1 cellular context compared by ENCODE assay signal in the genomic region with DNA sequence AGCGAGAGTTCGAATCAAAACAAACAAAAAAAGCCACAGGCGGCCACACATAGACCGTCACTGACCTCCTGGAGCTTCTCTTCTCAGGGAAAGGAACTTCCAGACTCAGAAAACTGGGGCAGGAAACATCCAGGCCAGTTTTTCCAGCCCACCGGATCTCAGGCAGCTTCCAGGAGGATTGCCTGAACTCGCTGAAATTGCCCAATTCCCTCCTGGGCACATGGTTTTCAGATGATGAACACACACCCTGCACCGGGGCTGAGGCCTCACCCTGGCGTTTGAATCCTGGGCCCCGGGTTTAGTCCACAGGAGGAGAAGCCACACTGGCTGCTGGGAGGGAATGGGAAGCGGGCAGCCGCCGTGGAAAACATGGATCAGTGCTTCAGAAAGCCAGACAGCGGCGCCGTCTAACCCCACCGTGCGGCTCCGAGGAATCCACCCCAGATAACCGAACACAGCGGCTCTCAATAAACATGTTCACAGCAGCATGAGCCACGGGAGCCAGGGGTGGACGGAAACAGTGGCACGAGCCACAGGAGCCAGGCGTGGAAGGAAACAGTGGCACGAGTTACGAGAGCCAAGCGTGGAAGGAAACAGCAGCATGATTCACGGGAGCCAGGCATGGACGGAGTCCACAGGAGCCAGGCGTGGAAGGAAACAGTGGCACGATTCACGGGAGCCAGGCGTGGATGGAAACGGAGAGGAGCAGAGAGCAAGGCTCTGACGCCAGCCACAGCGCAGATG.
TF ChIP-seq lines count a peak whose summit lies in the region.

No MANE protein-coding gene starts in this region.

TF ChIP-seq in HepG2, 621 proteins besides CTCF, POLR2A, EP300 and RAD21 (continued from another document and continues in another):
- TF ChIP-seq MIER2 (CRISPR knock-in tag; IDR thresholded peaks at IDR 0.05) (no peak), MYC (CRISPR knock-in tag; IDR thresholded peaks at IDR 0.05; ENCODE audit: borderline replicate concordance) (peak; percentile 92), MEIS1 (CRISPR knock-in tag; IDR thresholded peaks at IDR 0.05; ENCODE audit: borderline replicate concordance) (no peak), AGO1 (IDR thresholded peaks at IDR 0.05; ENCODE audit: low read depth, low read length, poor library complexity, severe bottlenecking) (no peak), ZNF891 (CRISPR knock-in tag; IDR thresholded peaks at IDR 0.05) (peak; percentile 71; the same call in 1 of the 2 replicates), EZH2 (conservative IDR thresholded peaks at IDR 0.05; ENCODE audit: low read depth, low read length) (no peak), CCDC6 (CRISPR knock-in tag; IDR thresholded peaks at IDR 0.05) (peak; percentile 86; the same call in 1 of the 2 replicates), ZSCAN22 (CRISPR knock-in tag; IDR thresholded peaks at IDR 0.05) (no peak), MEIS2 (CRISPR knock-in tag; IDR thresholded peaks at IDR 0.05) (peak; percentile 78; the same call in 1 of the 2 replicates), KLF11 (CRISPR knock-in tag; IDR thresholded peaks at IDR 0.05) (peak; percentile 87), MYNN (CRISPR knock-in tag; IDR thresholded peaks at IDR 0.05; ENCODE audit: low read depth) (peak; percentile 78; the same call in 1 of the 2 replicates), FOXJ3 (CRISPR knock-in tag; IDR thresholded peaks at IDR 0.05; ENCODE audit: borderline replicate concordance) (peak; percentile 57), ONECUT2 (CRISPR knock-in tag; IDR thresholded peaks at IDR 0.05) (no peak), IRF2 (CRISPR knock-in tag; IDR thresholded peaks at IDR 0.05) (peak; percentile 70), THAP11 (CRISPR knock-in tag; IDR thresholded peaks at IDR 0.05) (peak; percentile 74), NR2C2 (CRISPR knock-in tag; IDR thresholded peaks at IDR 0.05; ENCODE audit: borderline replicate concordance) (peak; percentile 16; the same call in 1 of the 2 replicates)
- TF ChIP-seq, protein P1, sequence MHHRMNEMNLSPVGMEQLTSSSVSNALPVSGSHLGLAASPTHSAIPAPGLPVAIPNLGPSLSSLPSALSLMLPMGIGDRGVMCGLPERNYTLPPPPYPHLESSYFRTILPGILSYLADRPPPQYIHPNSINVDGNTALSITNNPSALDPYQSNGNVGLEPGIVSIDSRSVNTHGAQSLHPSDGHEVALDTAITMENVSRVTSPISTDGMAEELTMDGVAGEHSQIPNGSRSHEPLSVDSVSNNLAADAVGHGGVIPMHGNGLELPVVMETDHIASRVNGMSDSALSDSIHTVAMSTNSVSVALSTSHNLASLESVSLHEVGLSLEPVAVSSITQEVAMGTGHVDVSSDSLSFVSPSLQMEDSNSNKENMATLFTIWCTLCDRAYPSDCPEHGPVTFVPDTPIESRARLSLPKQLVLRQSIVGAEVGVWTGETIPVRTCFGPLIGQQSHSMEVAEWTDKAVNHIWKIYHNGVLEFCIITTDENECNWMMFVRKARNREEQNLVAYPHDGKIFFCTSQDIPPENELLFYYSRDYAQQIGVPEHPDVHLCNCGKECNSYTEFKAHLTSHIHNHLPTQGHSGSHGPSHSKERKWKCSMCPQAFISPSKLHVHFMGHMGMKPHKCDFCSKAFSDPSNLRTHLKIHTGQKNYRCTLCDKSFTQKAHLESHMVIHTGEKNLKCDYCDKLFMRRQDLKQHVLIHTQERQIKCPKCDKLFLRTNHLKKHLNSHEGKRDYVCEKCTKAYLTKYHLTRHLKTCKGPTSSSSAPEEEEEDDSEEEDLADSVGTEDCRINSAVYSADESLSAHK (CRISPR knock-in tag; IDR thresholded peaks at IDR 0.05; ENCODE audit: borderline replicate concordance) = peak; percentile 63; the same call in 1 of the 2 replicates
- TF ChIP-seq, protein P2, sequence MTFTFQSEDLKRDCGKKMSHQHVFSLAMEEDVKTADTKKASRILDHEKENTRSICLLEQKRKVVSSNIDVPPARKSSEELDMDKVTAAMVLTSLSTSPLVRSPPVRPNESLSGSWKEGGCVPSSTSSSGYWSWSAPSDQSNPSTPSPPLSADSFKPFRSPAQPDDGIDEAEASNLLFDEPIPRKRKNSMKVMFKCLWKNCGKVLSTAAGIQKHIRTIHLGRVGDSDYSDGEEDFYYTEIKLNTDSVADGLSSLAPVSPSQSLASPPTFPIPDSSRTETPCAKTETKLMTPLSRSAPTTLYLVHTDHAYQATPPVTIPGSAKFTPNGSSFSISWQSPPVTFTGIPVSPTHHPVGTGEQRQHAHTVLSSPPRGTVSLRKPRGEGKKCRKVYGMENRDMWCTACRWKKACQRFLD (CRISPR knock-in tag; IDR thresholded peaks at IDR 0.05; ENCODE audit: borderline replicate concordance) = peak; percentile 87; the same call in 1 of the 2 replicates
- TF ChIP-seq, protein P3, sequence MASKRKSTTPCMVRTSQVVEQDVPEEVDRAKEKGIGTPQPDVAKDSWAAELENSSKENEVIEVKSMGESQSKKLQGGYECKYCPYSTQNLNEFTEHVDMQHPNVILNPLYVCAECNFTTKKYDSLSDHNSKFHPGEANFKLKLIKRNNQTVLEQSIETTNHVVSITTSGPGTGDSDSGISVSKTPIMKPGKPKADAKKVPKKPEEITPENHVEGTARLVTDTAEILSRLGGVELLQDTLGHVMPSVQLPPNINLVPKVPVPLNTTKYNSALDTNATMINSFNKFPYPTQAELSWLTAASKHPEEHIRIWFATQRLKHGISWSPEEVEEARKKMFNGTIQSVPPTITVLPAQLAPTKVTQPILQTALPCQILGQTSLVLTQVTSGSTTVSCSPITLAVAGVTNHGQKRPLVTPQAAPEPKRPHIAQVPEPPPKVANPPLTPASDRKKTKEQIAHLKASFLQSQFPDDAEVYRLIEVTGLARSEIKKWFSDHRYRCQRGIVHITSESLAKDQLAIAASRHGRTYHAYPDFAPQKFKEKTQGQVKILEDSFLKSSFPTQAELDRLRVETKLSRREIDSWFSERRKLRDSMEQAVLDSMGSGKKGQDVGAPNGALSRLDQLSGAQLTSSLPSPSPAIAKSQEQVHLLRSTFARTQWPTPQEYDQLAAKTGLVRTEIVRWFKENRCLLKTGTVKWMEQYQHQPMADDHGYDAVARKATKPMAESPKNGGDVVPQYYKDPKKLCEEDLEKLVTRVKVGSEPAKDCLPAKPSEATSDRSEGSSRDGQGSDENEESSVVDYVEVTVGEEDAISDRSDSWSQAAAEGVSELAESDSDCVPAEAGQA (IDR thresholded peaks at IDR 0.05; ENCODE audit: low read depth) = no peak
- TF ChIP-seq, protein P3 (CRISPR knock-in tag; IDR thresholded peaks at IDR 0.05; ENCODE audit: borderline replicate concordance) = peak; percentile 77; the same call in 1 of the 2 replicates
- TF ChIP-seq, protein P4, sequence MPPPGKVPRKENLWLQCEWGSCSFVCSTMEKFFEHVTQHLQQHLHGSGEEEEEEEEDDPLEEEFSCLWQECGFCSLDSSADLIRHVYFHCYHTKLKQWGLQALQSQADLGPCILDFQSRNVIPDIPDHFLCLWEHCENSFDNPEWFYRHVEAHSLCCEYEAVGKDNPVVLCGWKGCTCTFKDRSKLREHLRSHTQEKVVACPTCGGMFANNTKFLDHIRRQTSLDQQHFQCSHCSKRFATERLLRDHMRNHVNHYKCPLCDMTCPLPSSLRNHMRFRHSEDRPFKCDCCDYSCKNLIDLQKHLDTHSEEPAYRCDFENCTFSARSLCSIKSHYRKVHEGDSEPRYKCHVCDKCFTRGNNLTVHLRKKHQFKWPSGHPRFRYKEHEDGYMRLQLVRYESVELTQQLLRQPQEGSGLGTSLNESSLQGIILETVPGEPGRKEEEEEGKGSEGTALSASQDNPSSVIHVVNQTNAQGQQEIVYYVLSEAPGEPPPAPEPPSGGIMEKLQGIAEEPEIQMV (CRISPR knock-in tag; IDR thresholded peaks at IDR 0.05; ENCODE audit: low read depth) = 0 out of 2 replicates have a peak, but pooled peaks have one; percentile 56
- TF ChIP-seq, protein P5, sequence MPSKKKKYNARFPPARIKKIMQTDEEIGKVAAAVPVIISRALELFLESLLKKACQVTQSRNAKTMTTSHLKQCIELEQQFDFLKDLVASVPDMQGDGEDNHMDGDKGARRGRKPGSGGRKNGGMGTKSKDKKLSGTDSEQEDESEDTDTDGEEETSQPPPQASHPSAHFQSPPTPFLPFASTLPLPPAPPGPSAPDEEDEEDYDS (CRISPR knock-in tag; IDR thresholded peaks at IDR 0.05) = peak; percentile 68
- TF ChIP-seq, protein P6, sequence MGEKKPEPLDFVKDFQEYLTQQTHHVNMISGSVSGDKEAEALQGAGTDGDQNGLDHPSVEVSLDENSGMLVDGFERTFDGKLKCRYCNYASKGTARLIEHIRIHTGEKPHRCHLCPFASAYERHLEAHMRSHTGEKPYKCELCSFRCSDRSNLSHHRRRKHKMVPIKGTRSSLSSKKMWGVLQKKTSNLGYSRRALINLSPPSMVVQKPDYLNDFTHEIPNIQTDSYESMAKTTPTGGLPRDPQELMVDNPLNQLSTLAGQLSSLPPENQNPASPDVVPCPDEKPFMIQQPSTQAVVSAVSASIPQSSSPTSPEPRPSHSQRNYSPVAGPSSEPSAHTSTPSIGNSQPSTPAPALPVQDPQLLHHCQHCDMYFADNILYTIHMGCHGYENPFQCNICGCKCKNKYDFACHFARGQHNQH (CRISPR knock-in tag; IDR thresholded peaks at IDR 0.05) = peak; percentile 85
- TF ChIP-seq, protein P7, sequence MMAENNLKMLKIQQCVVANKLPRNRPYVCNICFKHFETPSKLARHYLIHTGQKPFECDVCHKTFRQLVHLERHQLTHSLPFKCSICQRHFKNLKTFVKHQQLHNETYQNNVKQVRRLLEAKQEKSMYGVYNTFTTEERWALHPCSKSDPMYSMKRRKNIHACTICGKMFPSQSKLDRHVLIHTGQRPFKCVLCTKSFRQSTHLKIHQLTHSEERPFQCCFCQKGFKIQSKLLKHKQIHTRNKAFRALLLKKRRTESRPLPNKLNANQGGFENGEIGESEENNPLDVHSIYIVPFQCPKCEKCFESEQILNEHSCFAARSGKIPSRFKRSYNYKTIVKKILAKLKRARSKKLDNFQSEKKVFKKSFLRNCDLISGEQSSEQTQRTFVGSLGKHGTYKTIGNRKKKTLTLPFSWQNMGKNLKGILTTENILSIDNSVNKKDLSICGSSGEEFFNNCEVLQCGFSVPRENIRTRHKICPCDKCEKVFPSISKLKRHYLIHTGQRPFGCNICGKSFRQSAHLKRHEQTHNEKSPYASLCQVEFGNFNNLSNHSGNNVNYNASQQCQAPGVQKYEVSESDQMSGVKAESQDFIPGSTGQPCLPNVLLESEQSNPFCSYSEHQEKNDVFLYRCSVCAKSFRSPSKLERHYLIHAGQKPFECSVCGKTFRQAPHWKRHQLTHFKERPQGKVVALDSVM (CRISPR knock-in tag; IDR thresholded peaks at IDR 0.05) = peak; percentile 48; the same call in 1 of the 2 replicates
- TF ChIP-seq, protein P8, sequence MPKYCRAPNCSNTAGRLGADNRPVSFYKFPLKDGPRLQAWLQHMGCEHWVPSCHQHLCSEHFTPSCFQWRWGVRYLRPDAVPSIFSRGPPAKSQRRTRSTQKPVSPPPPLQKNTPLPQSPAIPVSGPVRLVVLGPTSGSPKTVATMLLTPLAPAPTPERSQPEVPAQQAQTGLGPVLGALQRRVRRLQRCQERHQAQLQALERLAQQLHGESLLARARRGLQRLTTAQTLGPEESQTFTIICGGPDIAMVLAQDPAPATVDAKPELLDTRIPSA (CRISPR knock-in tag; IDR thresholded peaks at IDR 0.05; ENCODE audit: borderline replicate concordance) = no peak
- TF ChIP-seq, protein P9, sequence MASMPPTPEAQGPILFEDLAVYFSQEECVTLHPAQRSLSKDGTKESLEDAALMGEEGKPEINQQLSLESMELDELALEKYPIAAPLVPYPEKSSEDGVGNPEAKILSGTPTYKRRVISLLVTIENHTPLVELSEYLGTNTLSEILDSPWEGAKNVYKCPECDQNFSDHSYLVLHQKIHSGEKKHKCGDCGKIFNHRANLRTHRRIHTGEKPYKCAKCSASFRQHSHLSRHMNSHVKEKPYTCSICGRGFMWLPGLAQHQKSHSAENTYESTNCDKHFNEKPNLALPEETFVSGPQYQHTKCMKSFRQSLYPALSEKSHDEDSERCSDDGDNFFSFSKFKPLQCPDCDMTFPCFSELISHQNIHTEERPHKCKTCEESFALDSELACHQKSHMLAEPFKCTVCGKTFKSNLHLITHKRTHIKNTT (CRISPR knock-in tag; IDR thresholded peaks at IDR 0.05) = no peak
- TF ChIP-seq, protein P10, sequence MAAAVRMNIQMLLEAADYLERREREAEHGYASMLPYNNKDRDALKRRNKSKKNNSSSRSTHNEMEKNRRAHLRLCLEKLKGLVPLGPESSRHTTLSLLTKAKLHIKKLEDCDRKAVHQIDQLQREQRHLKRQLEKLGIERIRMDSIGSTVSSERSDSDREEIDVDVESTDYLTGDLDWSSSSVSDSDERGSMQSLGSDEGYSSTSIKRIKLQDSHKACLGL (CRISPR knock-in tag; IDR thresholded peaks at IDR 0.05) = peak; percentile 86
- TF ChIP-seq, protein P11, sequence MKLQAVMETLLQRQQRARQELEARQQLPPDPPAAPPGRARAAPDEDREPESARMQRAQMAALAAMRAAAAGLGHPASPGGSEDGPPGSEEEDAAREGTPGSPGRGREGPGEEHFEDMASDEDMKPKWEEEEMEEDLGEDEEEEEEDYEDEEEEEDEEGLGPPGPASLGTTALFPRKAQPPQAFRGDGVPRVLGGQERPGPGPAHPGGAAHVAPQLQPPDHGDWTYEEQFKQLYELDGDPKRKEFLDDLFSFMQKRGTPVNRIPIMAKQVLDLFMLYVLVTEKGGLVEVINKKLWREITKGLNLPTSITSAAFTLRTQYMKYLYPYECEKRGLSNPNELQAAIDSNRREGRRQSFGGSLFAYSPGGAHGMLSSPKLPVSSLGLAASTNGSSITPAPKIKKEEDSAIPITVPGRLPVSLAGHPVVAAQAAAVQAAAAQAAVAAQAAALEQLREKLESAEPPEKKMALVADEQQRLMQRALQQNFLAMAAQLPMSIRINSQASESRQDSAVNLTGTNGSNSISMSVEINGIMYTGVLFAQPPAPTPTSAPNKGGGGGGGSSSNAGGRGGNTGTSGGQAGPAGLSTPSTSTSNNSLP (IDR thresholded peaks at IDR 0.05; ENCODE audit: low read depth, low read length) = no peak
- TF ChIP-seq, protein P12, sequence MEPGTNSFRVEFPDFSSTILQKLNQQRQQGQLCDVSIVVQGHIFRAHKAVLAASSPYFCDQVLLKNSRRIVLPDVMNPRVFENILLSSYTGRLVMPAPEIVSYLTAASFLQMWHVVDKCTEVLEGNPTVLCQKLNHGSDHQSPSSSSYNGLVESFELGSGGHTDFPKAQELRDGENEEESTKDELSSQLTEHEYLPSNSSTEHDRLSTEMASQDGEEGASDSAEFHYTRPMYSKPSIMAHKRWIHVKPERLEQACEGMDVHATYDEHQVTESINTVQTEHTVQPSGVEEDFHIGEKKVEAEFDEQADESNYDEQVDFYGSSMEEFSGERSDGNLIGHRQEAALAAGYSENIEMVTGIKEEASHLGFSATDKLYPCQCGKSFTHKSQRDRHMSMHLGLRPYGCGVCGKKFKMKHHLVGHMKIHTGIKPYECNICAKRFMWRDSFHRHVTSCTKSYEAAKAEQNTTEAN (CRISPR knock-in tag; conservative IDR thresholded peaks at IDR 0.05) = peak; percentile 95
